In the genomic region with DNA sequence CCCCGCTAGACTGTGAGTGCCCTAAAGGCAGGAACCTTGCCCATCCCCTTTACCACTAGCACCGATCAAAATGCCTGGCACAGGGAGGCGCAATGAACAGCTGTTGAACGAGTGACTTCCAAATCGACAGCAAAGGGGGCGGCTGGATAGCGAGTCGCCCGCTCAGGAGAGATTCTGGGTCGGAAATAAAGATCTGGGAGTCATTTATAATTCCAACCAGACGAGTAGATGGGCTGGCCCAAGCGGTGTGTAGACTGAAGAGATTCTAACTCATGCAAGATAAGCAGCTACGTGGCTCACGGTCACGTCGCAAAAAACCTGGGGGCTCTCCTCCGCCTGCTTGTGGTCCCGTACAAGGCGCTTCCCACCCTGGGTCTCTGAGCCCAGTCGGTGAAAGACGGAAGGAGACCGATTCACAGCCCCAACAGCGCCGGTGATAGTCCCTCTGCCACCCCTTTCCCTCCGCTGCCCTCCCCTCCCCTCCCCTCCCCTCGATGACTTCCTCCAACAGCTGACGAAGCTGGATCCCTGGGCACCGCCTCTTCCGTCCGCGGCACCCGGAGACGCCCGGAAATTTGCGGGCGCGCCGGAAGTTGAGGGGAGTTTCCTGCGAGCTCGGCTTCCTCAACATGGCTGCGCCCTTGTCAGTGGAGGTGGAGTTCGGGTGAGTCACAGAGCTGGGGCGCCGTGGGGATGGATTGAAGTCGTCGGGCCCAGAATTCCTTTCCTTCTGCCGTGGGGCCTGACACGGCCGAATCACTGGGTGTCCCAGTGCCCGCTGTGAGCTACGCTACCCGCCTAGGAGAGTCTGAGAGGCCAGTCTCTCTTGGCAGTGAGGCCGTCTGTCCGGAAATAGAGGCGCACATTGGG, we compare ENCODE assay signal across 8 cellular contexts. TPM values are rescaled to one million over a fixed set of nuclear protein-coding genes. Genes with fewer than 3 reads are reported as not detected.
DNase-seq lines count a peak whose midpoint lies in the region; ATAC-seq and TF ChIP-seq lines count a peak whose summit lies in the region.

A gene (plus strand): TSS at position 623 of the 870 bp plus-strand sequence. CDS start 7 bp downstream, at position 630.

- no peaks in the 10 kb centered on the region for H3F3A ChIP-seq in SU-DHL-6 (ENCODE audit: insufficient read depth)

- no peaks in the 10 kb centered on the region for H3K27me3 Mint-ChIP-seq in activated naive CD8-positive, alpha-beta T cell treated with anti-CD3 and anti-CD28 coated beads, Interleukin-2, amount 10 ng/mL, durations not matched to agents 7 days and 5 days

- DNase-seq in GM12864 (ENCODE audit: low read depth) (peak; percentile 74), NCI-H1417 (lab: John Stamatoyannopoulos, UW) (peak; percentile 88 to 98 (median 97)), head of caudate nucleus (peak; percentile 93 to 99 (median 97)), ovary (peak; percentile 90 to 96 (median 94))
- DNase-seq in activated naive CD8-positive, alpha-beta T cell treated with anti-CD3 and anti-CD28 coated beads, Interleukin-2, amount 10 ng/mL, durations not matched to agents 7 days and 5 days: peak; percentile 96

- peaks cover 25% of the 10 kb centered on the region for H3K4me1 Mint-ChIP-seq in activated naive CD8-positive, alpha-beta T cell treated with anti-CD3 and anti-CD28 coated beads, Interleukin-2, amount 10 ng/mL, durations not matched to agents 7 days and 5 days

- H3K27me3 ChIP-seq in SU-DHL-6 (ENCODE audit: low read length): no peaks in the 10 kb centered on the region
- H3K27me3 ChIP-seq in ovary: no peaks in the 10 kb centered on the region
- no peaks in the 10 kb centered on the region for H3K27me3 ChIP-seq in thymus (ENCODE audit: control insufficient read depth, insufficient read depth)

- peak within 1 kb of the TSS; percentile 88 for H2AFZ ChIP-seq in SU-DHL-6 (ENCODE audit: low read depth, low read length, severe bottlenecking)

- H3K4me1 ChIP-seq in ovary (ENCODE audit: insufficient read depth) (peaks cover 1% of the 10 kb centered on the region), thymus (ENCODE audit: control insufficient read depth, insufficient read depth, low read length) (peaks cover 10% of the 10 kb centered on the region)

- H3K9me2 ChIP-seq in SU-DHL-6 (replicated peaks; ENCODE audit: insufficient read depth, low read length): no peaks in the 10 kb centered on the region

- POLR2A ChIA-PET in activated naive CD8-positive, alpha-beta T cell treated with anti-CD3 and anti-CD28 coated beads, Interleukin-2, amount 10 ng/mL, durations not matched to agents 7 days and 5 days (lab: Charles Lee): interaction anchor here (0.6 to 2.7 kb wide), 14 partner anchors 9 to 243 kb away, joined by 3 to 23 read pairs (median 3); a partner anchor contains a TSS

- TF ChIP-seq EP300 in ovary (IDR thresholded peaks at IDR 0.05): no peak

- ATAC-seq in HG02759 (IDR thresholded peaks at IDR 0.05; ENCODE audit: unreplicated experiment): peak; percentile 94
- ATAC-seq in activated naive CD8-positive, alpha-beta T cell treated with anti-CD3 and anti-CD28 coated beads, Interleukin-2, amount 10 ng/mL, durations not matched to agents 7 days and 5 days (ENCODE audit: low read depth): peak; percentile 94

- H3K4me2 ChIP-seq in SU-DHL-6 (ENCODE audit: low read depth, low read length, poor library complexity, severe bottlenecking): peak within 1 kb of the TSS; percentile 89

- peaks cover 7% of the 10 kb centered on the region for H3K36me3 Mint-ChIP-seq in activated naive CD8-positive, alpha-beta T cell treated with anti-CD3 and anti-CD28 coated beads, Interleukin-2, amount 10 ng/mL, durations not matched to agents 7 days and 5 days

- peak within 1 kb of the TSS; percentile 66 for H3K4me3 ChIP-seq in GM12864 (ENCODE audit: low read depth, low read length)
- H3K4me3 ChIP-seq in SU-DHL-6 (ENCODE audit: insufficient read depth, low read length, poor library complexity, severe bottlenecking): peak within 1 kb of the TSS; percentile 99
- peak within 1 kb of the TSS; percentile 66 for H3K4me3 ChIP-seq in ovary
- peak within 1 kb of the TSS; percentile 64 for H3K4me3 ChIP-seq in thymus (ENCODE audit: low read length)

- H3K4me3 Mint-ChIP-seq in activated naive CD8-positive, alpha-beta T cell treated with anti-CD3 and anti-CD28 coated beads, Interleukin-2, amount 10 ng/mL, durations not matched to agents 7 days and 5 days: peak within 1 kb of the TSS; percentile 93

- TF ChIP-seq POLR2A in ovary (IDR thresholded peaks at IDR 0.05): peak; percentile 95

- intact Hi-C loops in head of caudate nucleus (cut with DNase I) (no loop called here), ovary (cut with DNase I) (no loop called here)

- H3K9me3 Mint-ChIP-seq in activated naive CD8-positive, alpha-beta T cell treated with anti-CD3 and anti-CD28 coated beads, Interleukin-2, amount 10 ng/mL, durations not matched to agents 7 days and 5 days: no peaks in the 10 kb centered on the region

- no peaks in the 10 kb centered on the region for H3K36me3 ChIP-seq in SU-DHL-6 (ENCODE audit: low read length)
- H3K36me3 ChIP-seq in ovary: no peaks in the 10 kb centered on the region
- H3K36me3 ChIP-seq in thymus (ENCODE audit: control insufficient read depth, insufficient read depth): peaks cover 12% of the 10 kb centered on the region

- TF ChIP-seq CTCF in GM12864 (IDR thresholded peaks at IDR 0.05; ENCODE audit: low read depth, low read length, missing control alignments) (no peak), SU-DHL-6 (IDR thresholded peaks at IDR 0.05; ENCODE audit: insufficient read depth, low read length, poor library complexity, severe bottlenecking) (no peak), ovary (IDR thresholded peaks at IDR 0.05) (no peak)

- H3K9me3 ChIP-seq in SU-DHL-6 (ENCODE audit: insufficient read depth, low read length) (no peaks in the 10 kb centered on the region), ovary (no peaks in the 10 kb centered on the region), thymus (ENCODE audit: control insufficient read depth) (no peaks in the 10 kb centered on the region)

- H3K27ac ChIP-seq in SU-DHL-6 (ENCODE audit: low read depth, low read length) (peak within 1 kb of the TSS; percentile 22; the same call in 1 of the 2 replicates), ovary (peak within 1 kb of the TSS; percentile 35 to 75), thymus (ENCODE audit: low read depth) (peak within 1 kb of the TSS; percentile 92)

- WGBS in ovary, 3 donors: 0 to 1% (median 0%) methylated on average over 42 to 55 of the region's 55 CpGs
- under 1% methylated on average over 55 of the region's 55 CpGs for WGBS in thymus

- peaks cover 44% of the 10 kb centered on the region for H3K79me2 ChIP-seq in SU-DHL-6 (ENCODE audit: insufficient read depth, low read length)

- peak within 1 kb of the TSS; percentile 90 for H3K9ac ChIP-seq in SU-DHL-6 (ENCODE audit: low read length)

- H3K27ac Mint-ChIP-seq in activated naive CD8-positive, alpha-beta T cell treated with anti-CD3 and anti-CD28 coated beads, Interleukin-2, amount 10 ng/mL, durations not matched to agents 7 days and 5 days: peak within 1 kb of the TSS; percentile 90

- no peaks in the 10 kb centered on the region for H4K20me1 ChIP-seq in SU-DHL-6 (ENCODE audit: low read depth, low read length)

RNA-seq across cellular contexts. Expression of the gene that starts here (rescaled TPM):
- 10 to 100 TPM; 60.7 to 63.4 TPM for total RNA-seq in activated naive CD8-positive, alpha-beta T cell treated with anti-CD3 and anti-CD28 coated beads, Interleukin-2, amount 10 ng/mL, durations not matched to agents 7 days and 5 days
- total RNA-seq in ovary: 10 to 100 TPM; 20.5 to 51.4 (median 36.0) TPM
- polyA plus RNA-seq in ovary: 10 to 100 TPM; 22.1 to 41.4 TPM
- polyA plus RNA-seq in thymus: 37.9 TPM

Comparison
In these comparisons a context has a peak if more than half of its experiments do, and no peak if none do; other contexts are left out.
1. Peak in every context shown above with its lines: DNase-seq, ATAC-seq, H3K4me3 ChIP-seq and H3K27ac ChIP-seq.
2. H3K27ac ChIP-seq: peak in every context shown above with its lines; median percentile 92 in thymus; 55 in ovary; 22 in SU-DHL-6.